9 cellular contexts compared by ENCODE assay signal in the genomic region with DNA sequence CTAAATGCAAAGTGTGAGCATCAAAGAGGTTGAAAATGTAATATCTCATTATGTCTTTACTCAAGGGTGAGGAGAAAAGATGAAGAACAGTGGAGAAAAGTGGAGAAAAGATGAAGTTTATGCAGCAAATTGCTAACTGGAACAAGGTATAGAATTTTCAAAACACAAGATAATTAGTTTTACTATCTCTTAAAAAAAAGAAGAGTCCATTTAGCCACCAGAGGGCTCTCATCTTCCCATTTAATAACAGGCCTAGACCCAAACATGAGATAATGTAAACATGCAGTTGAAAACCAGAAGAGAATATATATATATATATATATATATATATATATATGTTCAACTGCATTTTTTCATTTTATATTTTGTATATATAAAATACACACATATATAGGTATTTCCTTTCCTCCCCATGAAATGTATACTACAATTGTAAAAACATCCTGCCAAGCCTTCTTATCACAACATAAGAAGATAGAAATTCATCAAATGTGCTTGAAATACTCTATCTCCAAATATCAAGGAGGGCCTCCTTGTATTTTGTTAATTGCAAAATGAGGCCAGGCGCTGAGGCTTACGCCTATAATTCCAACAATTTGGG.
DNase-seq lines count a peak whose midpoint lies in the region; ATAC-seq, FAIRE-seq and TF ChIP-seq lines count a peak whose summit lies in the region.
"Had no signal": no experiment of that assay in that cellular context is flagged by ENCODE, and none has a peak within 500 bp of the region (broad histone marks: within the 10 kb centered on the region; RNA-seq: fewer than 3 reads in every experiment).

No MANE protein-coding gene starts in this region.

- H3K27me3 Mint-ChIP-seq in natural killer cell (ENCODE audit: low read depth in 2 of 2) (no peaks in the 10 kb centered on the region), mesothelial cell of epicardium (ENCODE audit: low read depth) (no peaks in the 10 kb centered on the region)
- H3K27me3 Mint-ChIP-seq in natural killer cell treated with Interleukin-12 subunit alpha and Interleukin-12 subunit beta and Interleukin-15 and Interleukin-18, amount 100 ng/mL, for 72 hours = peaks cover 0 to 2% of the 10 kb centered on the region in 2 donors

- no peak for FAIRE-seq in bronchial epithelial cell (lab: Jason Lieb, UNC)

- H3K27ac Mint-ChIP-seq in natural killer cell = no peak overlapping the region
- H3K27ac Mint-ChIP-seq in natural killer cell treated with Interleukin-12 subunit alpha and Interleukin-12 subunit beta and Interleukin-15 and Interleukin-18, amount 100 ng/mL, for 72 hours = no peak overlapping the region
- no peak overlapping the region for H3K27ac Mint-ChIP-seq in mesothelial cell of epicardium

- H3K4me3 ChIP-seq in bronchial epithelial cell (ENCODE audit: low read depth, low read length) = no peak overlapping the region

- ATAC-seq in natural killer cell (no peak), GM21381 (IDR thresholded peaks at IDR 0.05; ENCODE audit: unreplicated experiment) (no peak)
- ATAC-seq in natural killer cell treated with Interleukin-12 subunit alpha and Interleukin-12 subunit beta and Interleukin-15 and Interleukin-18, amount 100 ng/mL, for 72 hours = no peak

- no peaks in the 10 kb centered on the region for H3K36me3 Mint-ChIP-seq in natural killer cell
- no peaks in the 10 kb centered on the region for H3K36me3 Mint-ChIP-seq in natural killer cell treated with Interleukin-12 subunit alpha and Interleukin-12 subunit beta and Interleukin-15 and Interleukin-18, amount 100 ng/mL, for 72 hours
- no peaks in the 10 kb centered on the region for H3K36me3 Mint-ChIP-seq in mesothelial cell of epicardium

- intact Hi-C loops in natural killer cell (cut with micrococcal nuclease) = loop anchor here (5.0 kb wide), 1 partner anchor 532 kb away; no protein-coding TSS in a partner anchor

- H3K4me3 Mint-ChIP-seq in natural killer cell = no peak overlapping the region
- H3K4me3 Mint-ChIP-seq in natural killer cell treated with Interleukin-12 subunit alpha and Interleukin-12 subunit beta and Interleukin-15 and Interleukin-18, amount 100 ng/mL, for 72 hours = no peak overlapping the region
- H3K4me3 Mint-ChIP-seq in mesothelial cell of epicardium = no peak overlapping the region
- H3K4me3 Mint-ChIP-seq: activated T-cell treated with anti-CD3 and anti-CD28 coated beads, Interleukin-2, amount 50 U/mL, for 4 hours had no signal

- no peaks in the 10 kb centered on the region for H3K36me3 ChIP-seq in bronchial epithelial cell (ENCODE audit: control insufficient read depth, insufficient read depth, low read length)

- no peaks in the 10 kb centered on the region for H3K9me3 Mint-ChIP-seq in natural killer cell
- no peaks in the 10 kb centered on the region for H3K9me3 Mint-ChIP-seq in natural killer cell treated with Interleukin-12 subunit alpha and Interleukin-12 subunit beta and Interleukin-15 and Interleukin-18, amount 100 ng/mL, for 72 hours
- peaks cover 12% of the 10 kb centered on the region for H3K9me3 Mint-ChIP-seq in mesothelial cell of epicardium
- H3K9me3 Mint-ChIP-seq: activated T-cell treated with anti-CD3 and anti-CD28 coated beads, Interleukin-2, amount 50 U/mL, for 4 hours had no signal

- H3K27me3 ChIP-seq in bronchial epithelial cell (ENCODE audit: control insufficient read depth, insufficient read depth, low read length) = no peaks in the 10 kb centered on the region

- TF ChIP-seq CTCF in natural killer cell (IDR thresholded peaks at IDR 0.05) (peak; percentile 51), bronchial epithelial cell (IDR thresholded peaks at IDR 0.05; ENCODE audit: insufficient read depth, low read length, severe bottlenecking) (peak; percentile 41), mesothelial cell of epicardium (IDR thresholded peaks at IDR 0.05; ENCODE audit: unreplicated experiment) (peak; percentile 56)

- no peak for DNase-seq in natural killer cell
- DNase-seq in natural killer cell treated with Interleukin-12 subunit alpha and Interleukin-12 subunit beta and Interleukin-15 and Interleukin-18, amount 100 ng/mL, for 72 hours (ENCODE audit: low spot score) = no peak
- peak; percentile 67 for DNase-seq in NCI-H69 (lab: John Stamatoyannopoulos, UW)
- peak; percentile 65 for DNase-seq in bronchial epithelial cell (ENCODE audit: low read depth)
- DNase-seq in mesothelial cell of epicardium (ENCODE audit: low spot score in 2 of 2, unreplicated experiment in 2 of 2) = no peak
- no peak for DNase-seq in ecto neural progenitor cell (ENCODE audit: low spot score)
- no peak for DNase-seq in islet precursor cell
- DNase-seq: activated T-cell treated with anti-CD3 and anti-CD28 coated beads, Interleukin-2, amount 50 U/mL, for 4 hours had no signal

- H3K4me1 Mint-ChIP-seq in natural killer cell (no peaks in the 10 kb centered on the region), mesothelial cell of epicardium (peaks cover 2% of the 10 kb centered on the region)
- no peaks in the 10 kb centered on the region for H3K4me1 Mint-ChIP-seq in natural killer cell treated with Interleukin-12 subunit alpha and Interleukin-12 subunit beta and Interleukin-15 and Interleukin-18, amount 100 ng/mL, for 72 hours (ENCODE audit: low read depth in 2 of 2)

Comparison
In these comparisons a context has a peak if more than half of its experiments do, and no peak if none do; other contexts are left out.
1. DNase-seq: peak in NCI-H69 (single experiment) and bronchial epithelial cell (single experiment); none in natural killer cell (single experiment), natural killer cell treated with Interleukin-12 subunit alpha and Interleukin-12 subunit beta and Interleukin-15 and Interleukin-18, amount 100 ng/mL, for 72 hours (single experiment), mesothelial cell of epicardium (0 of 2), ecto neural progenitor cell (single experiment) and islet precursor cell (single experiment).
2. Peak in every context shown above with its lines, with median percentiles within 50 percentile points of each other: CTCF ChIP-seq.